In the genomic region with DNA sequence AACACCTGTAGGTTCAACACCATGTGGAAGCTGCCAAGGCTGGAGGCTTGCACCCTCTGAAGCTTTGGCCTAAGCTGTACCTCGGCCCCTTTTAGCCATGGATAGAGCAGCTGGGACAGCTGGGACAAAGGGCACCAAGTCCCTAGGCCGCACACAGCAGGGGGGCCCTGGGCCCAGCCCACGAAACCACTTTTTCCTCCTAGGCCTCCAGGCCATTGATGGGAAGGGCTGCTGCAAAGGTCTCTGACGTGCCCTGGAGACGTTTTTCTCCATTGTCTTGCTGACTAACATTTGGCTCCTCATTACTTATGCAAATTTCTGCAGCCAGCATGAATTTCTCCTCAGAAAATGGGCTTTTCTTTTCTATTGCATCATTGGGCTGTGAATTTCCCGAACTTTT, we compare ENCODE assay signal across 33 cellular contexts. TPM values are rescaled to one million over a fixed set of nuclear protein-coding genes. Genes with fewer than 3 reads are reported as not detected.
"Had no signal": no experiment of that assay in that cellular context is flagged by ENCODE, and none has a peak within 500 bp of the region (broad histone marks: within the 10 kb centered on the region; RNA-seq: fewer than 3 reads in every experiment).

No MANE protein-coding gene starts in this region.

- H3K27me3 ChIP-seq: ascending aorta, breast epithelium, cardiac muscle cell, colonic mucosa, esophagus squamous epithelium had no signal

- H3K9me3 ChIP-seq: colonic mucosa, esophagus squamous epithelium had no signal

- H3K27ac Mint-ChIP-seq: activated CD4-positive, alpha-beta memory T cell treated with anti-CD3 and anti-CD28 coated beads for 36 hours; activated CD4-positive, alpha-beta T cell treated with anti-CD3 and anti-CD28 coated beads for 36 hours; activated CD4-positive, alpha-beta T cell treated with anti-CD3 and anti-CD28 coated beads, Interleukin-2, amount 10 ng/mL, durations not matched to agents 24 days and 14 days; activated CD8-positive, alpha-beta memory T cell treated with anti-CD3 and anti-CD28 coated beads, Interleukin-2, amount 10 ng/mL, durations not matched to agents 7 days and 5 days; activated CD8-positive, alpha-beta T cell treated with anti-CD3 and anti-CD28 coated beads, Interleukin-2, amount 10 ng/mL, durations not matched to agents 7 days and 5 days; activated naive CD4-positive, alpha-beta T cell treated with anti-CD3 and anti-CD28 coated beads for 36 hours; activated naive CD4-positive, alpha-beta T cell treated with anti-CD3 and anti-CD28 coated beads, Interleukin-2, amount 50 U/mL, for 24 hours; activated naive CD8-positive, alpha-beta T cell treated with anti-CD3 and anti-CD28 coated beads, Interleukin-2, amount 10 ng/mL, durations not matched to agents 7 days and 5 days; activated T-helper 1 cell treated with anti-CD3 and anti-CD28 coated beads, Interleukin-12 subunit alpha, Interleukin-12 subunit beta, Interleukin-2, Interleukin-4 antibody, amounts not matched to agents 30 ng/mL and 10 ng/mL and 1 ng/mL, durations not matched to agents 14 hours and 24 hours and 36 hours; activated T-helper 2 cell treated with anti-CD3 and anti-CD28 coated beads, Interferon-gamma antibody, Interleukin-2, Interleukin-4, amounts not matched to agents 10 μg/mL and 5 μg/mL and 100 μg/mL, durations not matched to agents 14 hours and 24 hours and 36 hours; brain had no signal

- H3K4me1 Mint-ChIP-seq: activated CD4-positive, alpha-beta T cell treated with anti-CD3 and anti-CD28 coated beads for 36 hours; activated CD4-positive, alpha-beta T cell treated with anti-CD3 and anti-CD28 coated beads, Interleukin-2, amount 10 ng/mL, durations not matched to agents 24 days and 14 days; activated CD8-positive, alpha-beta memory T cell treated with anti-CD3 and anti-CD28 coated beads, Interleukin-2, amount 10 ng/mL, durations not matched to agents 7 days and 5 days; activated naive CD4-positive, alpha-beta T cell treated with anti-CD3 and anti-CD28 coated beads, Interleukin-2, amount 50 U/mL, for 24 hours; activated naive CD8-positive, alpha-beta T cell treated with anti-CD3 and anti-CD28 coated beads, Interleukin-2, amount 10 ng/mL, durations not matched to agents 7 days and 5 days; brain had no signal

- DNase-seq: activated CD4-positive, alpha-beta memory T cell treated with anti-CD3 and anti-CD28 coated beads for 36 hours; activated CD4-positive, alpha-beta T cell treated with anti-CD3 and anti-CD28 coated beads for 36 hours; activated CD4-positive, alpha-beta T cell treated with anti-CD3 and anti-CD28 coated beads, Interleukin-2, amount 10 ng/mL, durations not matched to agents 24 days and 14 days; activated CD4-positive, CD25-positive, alpha-beta regulatory T cell; activated CD4-positive, CD25-positive, alpha-beta regulatory T cell treated with anti-CD3 and anti-CD28 coated beads, Interleukin-2, amount 50 U/mL, for 72 hours; activated CD8-positive, alpha-beta memory T cell treated with anti-CD3 and anti-CD28 coated beads, Interleukin-2, amount 10 ng/mL, durations not matched to agents 7 days and 5 days; activated CD8-positive, alpha-beta memory T cell treated with anti-CD3 and anti-CD28 coated beads, Interleukin-2, amount 50 U/mL, for 4 hours; activated CD8-positive, alpha-beta T cell treated with anti-CD3 and anti-CD28 coated beads, Interleukin-2, amount 10 ng/mL, durations not matched to agents 7 days and 5 days; activated effector memory CD4-positive, alpha-beta T cell treated with anti-CD3 and anti-CD28 coated beads, Interleukin-2, amount 50 U/mL, for 16 hours; activated naive CD4-positive, alpha-beta T cell treated with anti-CD3 and anti-CD28 coated beads for 36 hours; activated naive CD8-positive, alpha-beta T cell treated with anti-CD3 and anti-CD28 coated beads, Interleukin-2, amount 10 ng/mL, durations not matched to agents 7 days and 5 days; activated T-cell treated with anti-CD3 and anti-CD28 coated beads, Interleukin-2, amount 50 U/mL, for 1 hour; activated T-cell treated with anti-CD3 and anti-CD28 coated beads, Interleukin-2, amount 50 U/mL, for 48 hours; central memory CD4-positive, alpha-beta T cell; cerebellar nuclear complex; colonic mucosa; effector CD8-positive, alpha-beta T cell; esophagus squamous epithelium; foreskin fibroblast; head of caudate nucleus; T-helper 2 cell had no signal

- H3K27ac ChIP-seq: ascending aorta, breast epithelium, cardiac muscle cell, colonic mucosa, epithelial cell of prostate, esophagus squamous epithelium had no signal

- ATAC-seq: activated CD4-positive, alpha-beta T cell treated with anti-CD3 and anti-CD28 coated beads for 36 hours; activated CD8-positive, alpha-beta memory T cell treated with anti-CD3 and anti-CD28 coated beads, Interleukin-2, amount 10 ng/mL, durations not matched to agents 7 days and 5 days; activated CD8-positive, alpha-beta T cell treated with anti-CD3 and anti-CD28 coated beads, Interleukin-2, amount 10 ng/mL, durations not matched to agents 7 days and 5 days had no signal

- H3K36me3 ChIP-seq: ascending aorta, breast epithelium, cardiac muscle cell, colonic mucosa, esophagus squamous epithelium had no signal

- H3K4me1 ChIP-seq: ascending aorta, breast epithelium, colonic mucosa, esophagus squamous epithelium had no signal

- H3K9me3 Mint-ChIP-seq: activated CD4-positive, alpha-beta T cell treated with anti-CD3 and anti-CD28 coated beads, Interleukin-2, amount 10 ng/mL, durations not matched to agents 24 days and 14 days had no signal

- H3K4me3 Mint-ChIP-seq: activated CD4-positive, alpha-beta memory T cell treated with anti-CD3 and anti-CD28 coated beads for 36 hours; activated CD4-positive, alpha-beta T cell treated with anti-CD3 and anti-CD28 coated beads for 36 hours; activated CD4-positive, alpha-beta T cell treated with anti-CD3 and anti-CD28 coated beads, Interleukin-2, amount 10 ng/mL, durations not matched to agents 24 days and 14 days; activated CD8-positive, alpha-beta memory T cell treated with anti-CD3 and anti-CD28 coated beads, Interleukin-2, amount 10 ng/mL, durations not matched to agents 7 days and 5 days; activated CD8-positive, alpha-beta T cell treated with anti-CD3 and anti-CD28 coated beads, Interleukin-2, amount 10 ng/mL, durations not matched to agents 7 days and 5 days; activated naive CD4-positive, alpha-beta T cell treated with anti-CD3 and anti-CD28 coated beads for 36 hours; activated naive CD4-positive, alpha-beta T cell treated with anti-CD3 and anti-CD28 coated beads, Interleukin-2, amount 50 U/mL, for 24 hours; activated naive CD8-positive, alpha-beta T cell treated with anti-CD3 and anti-CD28 coated beads, Interleukin-2, amount 10 ng/mL, durations not matched to agents 7 days and 5 days; activated T-helper 1 cell treated with anti-CD3 and anti-CD28 coated beads, Interleukin-12 subunit alpha, Interleukin-12 subunit beta, Interleukin-2, Interleukin-4 antibody, amounts not matched to agents 30 ng/mL and 10 ng/mL and 1 ng/mL, durations not matched to agents 14 hours and 24 hours and 36 hours; brain had no signal

- H3K4me3 ChIP-seq: ascending aorta, breast epithelium, cardiac muscle cell, colonic mucosa, esophagus squamous epithelium had no signal

- FAIRE-seq: endometrium, endothelial cell of umbilical vein, frontal cortex had no signal

- H3K36me3 Mint-ChIP-seq: activated CD4-positive, alpha-beta memory T cell treated with anti-CD3 and anti-CD28 coated beads for 36 hours; activated CD8-positive, alpha-beta memory T cell treated with anti-CD3 and anti-CD28 coated beads, Interleukin-2, amount 10 ng/mL, durations not matched to agents 7 days and 5 days; activated naive CD8-positive, alpha-beta T cell treated with anti-CD3 and anti-CD28 coated beads, Interleukin-2, amount 10 ng/mL, durations not matched to agents 7 days and 5 days had no signal

RNA-seq across cellular contexts. Expression of gene RAPGEF4, which starts 13.7 kb away (rescaled TPM):
- total RNA-seq: activated CD8-positive, alpha-beta memory T cell treated with anti-CD3 and anti-CD28 coated beads for 36 hours had no signal
